ENCODE assay signal across 14 cellular contexts in the genomic region with DNA sequence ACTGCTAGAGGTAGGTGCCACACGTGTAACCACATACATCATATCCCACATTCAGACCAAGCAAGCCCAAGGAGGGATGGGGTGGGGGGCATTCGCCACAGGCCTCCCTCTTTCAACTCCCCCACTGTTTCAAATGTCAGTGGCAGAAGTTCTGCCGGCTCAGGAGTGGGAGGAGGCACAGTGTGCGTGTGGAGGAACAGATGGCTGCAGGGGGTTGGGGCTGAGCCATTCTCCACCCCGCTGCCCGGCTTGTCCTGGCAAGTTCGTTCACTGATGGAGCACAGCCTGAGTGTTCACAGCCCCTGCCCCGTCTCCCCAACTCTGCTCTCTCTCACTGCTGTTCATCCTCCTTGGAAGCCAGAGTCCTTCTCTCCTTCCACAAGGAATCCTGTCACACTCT.
DNase-seq lines count a peak whose midpoint lies in the region; ATAC-seq and TF ChIP-seq lines count a peak whose summit lies in the region.
"Had no signal": no experiment of that assay in that cellular context is flagged by ENCODE, and none has a peak within 500 bp of the region (broad histone marks: within the 10 kb centered on the region; RNA-seq: fewer than 3 reads in every experiment).

No MANE protein-coding gene starts in this region.

- H3K36me3 Mint-ChIP-seq in MCF 10A (ENCODE audit: insufficient read depth, unreplicated experiment), result no peaks in the 10 kb centered on the region

- H3K36me3 ChIP-seq in vagina, result no peaks in the 10 kb centered on the region
- H3K36me3 ChIP-seq: brain microvascular endothelial cell, lower lobe of right lung, upper lobe of left lung had no signal

- H3K9me3 Mint-ChIP-seq in MCF 10A (ENCODE audit: unreplicated experiment), result no peaks in the 10 kb centered on the region

- peak overlapping the region; percentile 97 for H3K27ac Mint-ChIP-seq in MCF 10A (ENCODE audit: low read depth, unreplicated experiment)

- POLR2A ChIA-PET in MCF 10A (lab: Yijun Ruan, JAX), result interaction anchor here (1.1 to 3.6 kb wide), 6 partner anchors 8 to 571 kb away, joined by 4 to 48 read pairs (median 8); a partner anchor contains a TSS

- no peaks in the 10 kb centered on the region for H3K27me3 ChIP-seq in vagina
- H3K27me3 ChIP-seq: brain microvascular endothelial cell, upper lobe of left lung had no signal

- ATAC-seq in left cardiac atrium (peak in 1 of 2 donors; percentile 27), Right ventricle myocardium inferior (no peak)

- intact Hi-C loops in left cardiac atrium (cut with DNase I) (no loop called here), Right ventricle myocardium inferior (cut with DNase I) (no loop called here), MCF 10A (cut with micrococcal nuclease) (no loop called here), vagina (cut with DNase I) (no loop called here)

- H3K27me3 Mint-ChIP-seq in MCF 10A (ENCODE audit: insufficient read depth, unreplicated experiment), result no peaks in the 10 kb centered on the region

- H3K9me3 ChIP-seq in vagina, result no peaks in the 10 kb centered on the region
- H3K9me3 ChIP-seq: A549, lower lobe of right lung, upper lobe of left lung had no signal

- peak overlapping the region; percentile 49 for H3K4me3 Mint-ChIP-seq in MCF 10A (ENCODE audit: unreplicated experiment)

- DNase-seq in left cardiac atrium, result peak; percentile 21
- DNase-seq in Right ventricle myocardium inferior (ENCODE audit: missing footprints), result no peak
- peak; percentile 91 for DNase-seq in MCF 10A (ENCODE audit: unreplicated experiment)
- peak; percentile 10 for DNase-seq in iris pigment epithelial cell (ENCODE audit: low read depth)
- no peak for DNase-seq in vagina (ENCODE audit: extremely low spot score in 2 of 2)
- DNase-seq in SW480 (ENCODE audit: low spot score), result no peak
- DNase-seq in NCI-H1930 (lab: John Stamatoyannopoulos, UW), result no peak
- DNase-seq in NCI-H526 treated with DMSO at 0.1 percent for 48 hours (lab: John Stamatoyannopoulos, UW), result no peak
- DNase-seq: brain microvascular endothelial cell, GF-D8, H7, lower lobe of right lung had no signal

- peaks cover 46% of the 10 kb centered on the region for H3K4me1 Mint-ChIP-seq in MCF 10A (ENCODE audit: insufficient read depth, unreplicated experiment)

- TF ChIP-seq POLR2A in vagina (IDR thresholded peaks at IDR 0.05), result no peak

- peak overlapping the region; percentile 9 for H3K27ac ChIP-seq in vagina
- H3K27ac ChIP-seq: A549, brain microvascular endothelial cell, lower lobe of right lung, upper lobe of left lung had no signal

- CTCF ChIA-PET in MCF 10A (lab: Yijun Ruan, JAX), result interaction anchor here (0.8 to 2.2 kb wide), 2 partner anchors 8 to 75 kb away, joined by 4 to 14 read pairs; a partner anchor contains a TSS

- TF ChIP-seq CTCF in MCF 10A (IDR thresholded peaks at IDR 0.05; ENCODE audit: unreplicated experiment) (no peak), vagina (IDR thresholded peaks at IDR 0.05) (no peak)

- H3K4me1 ChIP-seq in vagina, result peaks cover 16% of the 10 kb centered on the region
- H3K4me1 ChIP-seq: A549, lower lobe of right lung, upper lobe of left lung had no signal

- BruUV-seq in MCF 10A (replicated peaks; lab: Mats Ljungman, UMichigan), result no TSS peak

- H3K4me3 ChIP-seq in vagina, result no peak overlapping the region
- H3K4me3 ChIP-seq: A549, lower lobe of right lung, upper lobe of left lung had no signal

Comparison
In these comparisons a context has a peak if more than half of its experiments do, and no peak if none do; other contexts are left out.
1. DNase-seq: peak in left cardiac atrium (single experiment), MCF 10A (single experiment) and iris pigment epithelial cell (single experiment); none in Right ventricle myocardium inferior (single experiment), vagina (0 of 2), SW480 (single experiment), NCI-H1930 (0 of 2) and NCI-H526 treated with DMSO at 0.1 percent for 48 hours (single experiment).